ENCODE assay signal across 10 cellular contexts in genomic region chr20:38158701-38159325, GRCh38. TPM values are rescaled to one million over a fixed set of nuclear protein-coding genes. Genes with fewer than 3 reads are reported as not detected.
DNase-seq lines count a peak whose midpoint lies in the region; ATAC-seq and TF ChIP-seq lines count a peak whose summit lies in the region.
"Had no signal": no experiment of that assay in that cellular context is flagged by ENCODE, and none has a peak within 500 bp of the region (broad histone marks: within the 10 kb centered on the region; RNA-seq: fewer than 3 reads in every experiment).

No MANE protein-coding gene starts in this region.

- H3K4me1 ChIP-seq in right atrium auricular region = peaks cover 0 to 94% of the 10 kb centered on the region in 2 donors

- H3K4me3 ChIP-seq in cardiac fibroblast (replicated peaks in 1 of 2; ENCODE audit: low read depth in 2 of 2, low read length in 2 of 2) (no peak overlapping the region), right atrium auricular region (no peak overlapping the region)

- peaks cover 7% of the 10 kb centered on the region for H3K4me1 Mint-ChIP-seq in progenitor cell of endocrine pancreas (ENCODE audit: low read depth)

- no peaks in the 10 kb centered on the region for H3K9me3 ChIP-seq in right atrium auricular region

- no peaks in the 10 kb centered on the region for H3K27me3 ChIP-seq in right atrium auricular region

- H3K36me3 Mint-ChIP-seq in progenitor cell of endocrine pancreas (ENCODE audit: insufficient read depth) = no peaks in the 10 kb centered on the region
- H3K36me3 Mint-ChIP-seq: activated naive CD8-positive, alpha-beta T cell had no signal

- peak; percentile 61 for DNase-seq in ELF-1 (ENCODE audit: low read depth, low spot score)
- peak; percentile 18 to 59 for DNase-seq in cardiac fibroblast (ENCODE audit: low read depth in 2 of 2)
- DNase-seq in right atrium auricular region (ENCODE audit: low spot score) = no peak
- DNase-seq in progenitor cell of endocrine pancreas (ENCODE audit: low spot score, unreplicated experiment) = no peak
- DNase-seq in DMS 273 (lab: John Stamatoyannopoulos, UW; ENCODE audit: unreplicated experiment) = no peak
- DNase-seq: NCI-H345 had no signal

- no peak overlapping the region for H3K4me3 Mint-ChIP-seq in progenitor cell of endocrine pancreas (ENCODE audit: low read depth)
- H3K4me3 Mint-ChIP-seq: activated naive CD8-positive, alpha-beta T cell had no signal

- peak overlapping the region; percentile 90 to 96 for H3K27ac ChIP-seq in right atrium auricular region

- TF ChIP-seq CTCF in cardiac fibroblast (IDR thresholded peaks at IDR 0.05; ENCODE audit: low read depth, low read length) = no peak
- no peak for TF ChIP-seq CTCF in right atrium auricular region (IDR thresholded peaks at IDR 0.05)
- TF ChIP-seq CTCF in progenitor cell of endocrine pancreas (IDR thresholded peaks at IDR 0.05; ENCODE audit: unreplicated experiment) = no peak

- H3K36me3 ChIP-seq in right atrium auricular region = peaks cover 74% of the 10 kb centered on the region

- no peak for ATAC-seq in HG03135 (IDR thresholded peaks at IDR 0.05; ENCODE audit: unreplicated experiment)
- ATAC-seq in HG02885 (IDR thresholded peaks at IDR 0.05; ENCODE audit: poor library complexity, unreplicated experiment) = no peak
- ATAC-seq in HG03521 (IDR thresholded peaks at IDR 0.05; ENCODE audit: unreplicated experiment) = no peak

- H3K9me3 Mint-ChIP-seq in progenitor cell of endocrine pancreas (ENCODE audit: low read depth) = no peaks in the 10 kb centered on the region

- peaks cover 3% of the 10 kb centered on the region for H3K27me3 Mint-ChIP-seq in progenitor cell of endocrine pancreas

- H3K27ac Mint-ChIP-seq in progenitor cell of endocrine pancreas = peak overlapping the region; percentile 42
- H3K27ac Mint-ChIP-seq: activated naive CD8-positive, alpha-beta T cell had no signal

RNA-seq across cellular contexts. Expression of gene TGM2, which starts 6.3 kb away (rescaled TPM):
- total RNA-seq in right atrium auricular region (1,000 to 10,000 TPM in 1 of 2 donors, 100 to 1,000 TPM in 1; 680 to 1,303 TPM), progenitor cell of endocrine pancreas (0.72 and 1.3 TPM in 2 replicates)

Comparison
In these comparisons a context has a peak if more than half of its experiments do, and no peak if none do; other contexts are left out.
1. DNase-seq: peak in ELF-1 (single experiment) and cardiac fibroblast (2 of 2); none in right atrium auricular region (single experiment), progenitor cell of endocrine pancreas (single experiment) and DMS 273 (single experiment).
2. RNA of gene TGM2, which starts 6.3 kb away (total RNA-seq): 680 to 1,303 TPM in right atrium auricular region; 0.72 to 1.3 TPM in progenitor cell of endocrine pancreas; every median in the first group is over 100 times any median in the second.